21 cellular contexts compared by ENCODE assay signal in genomic region chr1:48177257-48177656, GRCh38. TPM values are rescaled to one million over a fixed set of nuclear protein-coding genes. Genes with fewer than 3 reads are reported as not detected.
DNase-seq lines count a peak whose midpoint lies in the region; ATAC-seq, FAIRE-seq and TF ChIP-seq lines count a peak whose summit lies in the region.
"Had no signal": no experiment of that assay in that cellular context is flagged by ENCODE, and none has a peak within 500 bp of the region (broad histone marks: within the 10 kb centered on the region; RNA-seq: fewer than 3 reads in every experiment).

No MANE protein-coding gene starts in this region.

- POLR2A ChIA-PET in HepG2 (lab: Yijun Ruan, JAX): no interaction called here
- POLR2A ChIA-PET in endothelial cell of umbilical vein (lab: Charles Lee): no interaction called here

- H3K36me3 ChIP-seq in HepG2 (replicated peaks in 1 of 2; ENCODE audit: control insufficient read depth in 1 of 2, insufficient read depth in 2 of 2, low read length in 2 of 2) (no peaks in the 10 kb centered on the region), right lobe of liver (no peaks in the 10 kb centered on the region), endothelial cell of umbilical vein (ENCODE audit: control insufficient read depth in 2 of 2, extremely low read depth in 1 of 2, insufficient read depth in 2 of 2, low read length in 2 of 2) (no peaks in the 10 kb centered on the region), spleen (no peaks in the 10 kb centered on the region)
- H3K36me3 ChIP-seq: BLaER1 treated with 17β-estradiol and CSF1 and Interleukin-3, amounts not matched to agents 10 nM and 100 nM; MG63 had no signal

- WGBS in HepG2 (ENCODE audit: low lambda C conversion rate): 39% methylated on average over 4 of the region's 4 CpGs
- 41% methylated on average over 4 of the region's 4 CpGs for WGBS in right lobe of liver (ENCODE audit: insufficient coverage, low coverage, low lambda C conversion rate, missing lambda C conversion rate)
- 27 to 35% (median 34%) methylated on average over 4 of the region's 4 CpGs for WGBS in spleen, 5 donors

- TF ChIP-seq EP300 in HepG2 (IDR thresholded peaks at IDR 0.05; ENCODE audit: low read depth in 2 of 2, low read length in 2 of 2) (no peak), HepG2 (CRISPR knock-in tag; IDR thresholded peaks at IDR 0.05; ENCODE audit: borderline replicate concordance) (no peak)

- 0 out of 2 replicates have a peak, but pooled peaks have one; percentile 7 for TF ChIP-seq CTCF in HepG2 (CRISPR knock-in tag; IDR thresholded peaks at IDR 0.05)
- TF ChIP-seq CTCF in right lobe of liver (IDR thresholded peaks at IDR 0.05): no peak
- no peak for TF ChIP-seq CTCF in endothelial cell of umbilical vein (IDR thresholded peaks at IDR 0.05; ENCODE audit: extremely low read depth in 1 of 2, insufficient read depth in 1 of 2, low read depth in 1 of 2, low read length in 2 of 2)
- TF ChIP-seq CTCF in spleen (IDR thresholded peaks at IDR 0.05 in 8 of 11, conservative IDR thresholded peaks at IDR 0.05 in 3 of 11): no peak

- BruUV-seq in HepG2 (replicated peaks; lab: Mats Ljungman, UMichigan): no TSS peak
- BruUV-seq in endothelial cell of umbilical vein (replicated peaks; lab: Mats Ljungman, UMichigan): no TSS peak

- dilution Hi-C loops in endothelial cell of umbilical vein (cut with MboI; ENCODE audit: extremely low pct_ligation_motif_present, low sequenced_read_pairs): no loop called here

- no peaks in the 10 kb centered on the region for H3K9me1 ChIP-seq in endothelial cell of umbilical vein (replicated peaks; ENCODE audit: control insufficient read depth, extremely low read depth, insufficient read depth, low read length)

- H3K27ac ChIP-seq in HepG2 (ENCODE audit: extremely low read length, insufficient read depth, low read length) (no peak overlapping the region), right lobe of liver (no peak overlapping the region), endothelial cell of umbilical vein (ENCODE audit: insufficient read depth, low read depth, low read length) (no peak overlapping the region), spleen (peak overlapping the region in 2 of 8 donors; percentile 3 to 12)
- H3K27ac ChIP-seq: BLaER1 treated with 17β-estradiol and CSF1 and Interleukin-3, amounts not matched to agents 10 nM and 100 nM; KMS-11; SK-N-MC had no signal

- FAIRE-seq in HepG2 (lab: Jason Lieb, UNC) (no peak), endothelial cell of umbilical vein (lab: Jason Lieb, UNC) (no peak)
- FAIRE-seq: A204.1 had no signal

- H3K9ac ChIP-seq in HepG2 (ENCODE audit: insufficient read depth, low read depth, low read length) (no peak overlapping the region), endothelial cell of umbilical vein (replicated peaks; ENCODE audit: extremely low read depth, insufficient read depth, low read length) (no peak overlapping the region)
- H3K9ac ChIP-seq: BLaER1 treated with 17β-estradiol and CSF1 and Interleukin-3, amounts not matched to agents 10 nM and 100 nM; KMS-11 had no signal

- H3K9me3 ChIP-seq in HepG2 (ENCODE audit: low read length) (no peaks in the 10 kb centered on the region), right lobe of liver (no peaks in the 10 kb centered on the region), endothelial cell of umbilical vein (replicated peaks; ENCODE audit: control insufficient read depth, insufficient read depth, low read length) (no peaks in the 10 kb centered on the region), spleen (no peaks in the 10 kb centered on the region)
- H3K9me3 ChIP-seq: MG63 had no signal

- H3K79me2 ChIP-seq in HepG2 (ENCODE audit: insufficient read depth, low read length) (no peaks in the 10 kb centered on the region), endothelial cell of umbilical vein (ENCODE audit: control insufficient read depth, insufficient read depth, low read length) (no peaks in the 10 kb centered on the region)

- no peak for TF ChIP-seq RAD21 in HepG2 (CRISPR knock-in tag; IDR thresholded peaks at IDR 0.05)

- H3K4me1 ChIP-seq in HepG2 (ENCODE audit: insufficient read depth, low read length) (no peaks in the 10 kb centered on the region), right lobe of liver (no peaks in the 10 kb centered on the region), endothelial cell of umbilical vein (ENCODE audit: control insufficient read depth, extremely low read depth, insufficient read depth, low read length) (no peaks in the 10 kb centered on the region), spleen (no peaks in the 10 kb centered on the region)

- TF ChIP-seq POLR2A in HepG2 (IDR thresholded peaks at IDR 0.05; ENCODE audit: insufficient read depth in 1 of 2, low read depth in 2 of 2, low read length in 2 of 2) (no peak), right lobe of liver (IDR thresholded peaks at IDR 0.05) (no peak), endothelial cell of umbilical vein (IDR thresholded peaks at IDR 0.05; ENCODE audit: low read depth, low read length) (no peak), spleen (IDR thresholded peaks at IDR 0.05) (no peak)

- intact Hi-C loops in HepG2 (cut with micrococcal nuclease; ENCODE audit: unreplicated experiment): no loop called here
- intact Hi-C loops in right lobe of liver (cut with DNase I): no loop called here
- intact Hi-C loops in endothelial cell of umbilical vein (cut with micrococcal nuclease): loop anchor here (1.0 kb wide), 1 partner anchor 59 kb away; no protein-coding TSS in a partner anchor
- intact Hi-C loops in spleen (cut with DNase I; ENCODE audit: low total_unique reads): no loop called here

- 0 out of 5 replicates have a peak, but pooled peaks cover 0 to 2% of the 10 kb centered on the region in 2 experiments for H3K27me3 ChIP-seq in HepG2 (ENCODE audit: control insufficient read depth in 1 of 2, insufficient read depth in 2 of 2, low read length in 2 of 2)
- no peaks in the 10 kb centered on the region for H3K27me3 ChIP-seq in right lobe of liver
- H3K27me3 ChIP-seq in endothelial cell of umbilical vein (ENCODE audit: control insufficient read depth in 2 of 2, insufficient read depth in 2 of 2, low read length in 2 of 2): no peaks in the 10 kb centered on the region
- peaks cover 0 to 8% (median 0%) of the 10 kb centered on the region in 7 donors for H3K27me3 ChIP-seq in spleen (replicated peaks in 1 of 7)
- H3K27me3 ChIP-seq: BLaER1 treated with 17β-estradiol and CSF1 and Interleukin-3, amounts not matched to agents 10 nM and 100 nM; MG63 had no signal

- H3K4me3 ChIP-seq in HepG2 (replicated peaks in 1 of 3; ENCODE audit: insufficient read depth in 1 of 3, low read depth in 2 of 3, low read length in 3 of 3) (no peak overlapping the region), right lobe of liver (no peak overlapping the region), endothelial cell of umbilical vein (replicated peaks in 1 of 3; ENCODE audit: insufficient read depth in 1 of 3, low read depth in 1 of 3, low read length in 3 of 3) (no peak overlapping the region), spleen (no peak overlapping the region)
- H3K4me3 ChIP-seq: BLaER1 treated with 17β-estradiol and CSF1 and Interleukin-3, amounts not matched to agents 10 nM and 100 nM; MG63; SK-N-MC had no signal

- in situ Hi-C loops in HepG2 (cut with HindIII; ENCODE audit: extremely low pct_ligation_motif_present, low pct_unique_long_range_greater_than_20kb): no loop called here
- in situ Hi-C loops in G401 (cut with HindIII; ENCODE audit: low sequenced_read_pairs): no loop called here

- CTCF ChIA-PET in HepG2 (lab: Yijun Ruan, JAX; ENCODE audit: low intra/inter-chr PET ratio, low total read pairs) (no interaction called here), endothelial cell of umbilical vein (lab: Charles Lee) (interaction anchor here (1.9 kb wide), 1 partner anchor 26 kb away, joined by 8 read pairs; no protein-coding TSS in a partner anchor)

- no peak for DNase-seq in HepG2 (ENCODE audit: low spot score)
- no peak for DNase-seq in right lobe of liver
- DNase-seq in UCSD-AML1 (lab: John Stamatoyannopoulos, UW; ENCODE audit: unreplicated experiment): peak; percentile 17
- peak; percentile 30 for DNase-seq in endothelial cell of umbilical vein (ENCODE audit: low read depth, low spot score)
- DNase-seq in spleen: peak; percentile 73
- DNase-seq in G401 (ENCODE audit: low spot score): no peak
- no peak for DNase-seq in superior temporal gyrus (ENCODE audit: extremely low spot score)
- no peak for DNase-seq in KG1 (lab: John Stamatoyannopoulos, UW)
- DNase-seq: DMS 273 treated with DMSO at 0.1 percent for 48 hours, HFFc6, MG63, NCI-H1105 treated with DMSO at 0.1 percent for 48 hours, NCI-H187, NCI-H345, NCI-H526 treated with DMSO at 0.1 percent for 48 hours had no signal

- no peaks in the 10 kb centered on the region for H4K20me1 ChIP-seq in HepG2 (ENCODE audit: insufficient read depth, low read length)
- no peaks in the 10 kb centered on the region for H4K20me1 ChIP-seq in endothelial cell of umbilical vein (replicated peaks; ENCODE audit: control insufficient read depth, extremely low read depth, insufficient read depth, low read length)
- H4K20me1 ChIP-seq: BLaER1 treated with 17β-estradiol and CSF1 and Interleukin-3, amounts not matched to agents 10 nM and 100 nM had no signal

- no peak for ATAC-seq in HepG2
- no peak for ATAC-seq in right lobe of liver
- ATAC-seq: Right ventricle myocardium inferior had no signal

- H2AFZ ChIP-seq in HepG2 (ENCODE audit: low read length): no peak overlapping the region
- no peak overlapping the region for H2AFZ ChIP-seq in endothelial cell of umbilical vein (ENCODE audit: low read depth, low read length)

- no peak overlapping the region for H3K4me2 ChIP-seq in HepG2 (ENCODE audit: low read depth, low read length)
- H3K4me2 ChIP-seq in endothelial cell of umbilical vein (ENCODE audit: insufficient read depth, low read length): no peak overlapping the region
- H3K4me2 ChIP-seq: BLaER1 treated with 17β-estradiol and CSF1 and Interleukin-3, amounts not matched to agents 10 nM and 100 nM; KMS-11 had no signal

RNA-seq across cellular contexts. Expression of gene SLC5A9, which starts 45.3 kb away (rescaled TPM):
- total RNA-seq in HepG2 (2016; rRNA removed; fragmentation: Illumina TruSeq; extraction: Trizol) (12.5 and 42.0 TPM in 2 replicates), right lobe of liver (10 to 100 TPM in 4 of 6 experiments, 1 to 10 TPM in 2; 8.5 to 16.9 (median 11.8) TPM), endothelial cell of umbilical vein (not detected in 2 replicates), spleen (1 to 10 TPM in 2 of 7 donors, under 1 TPM in 5; 0.51 to 2.1 (median 0.82) TPM)
- 5.6 and 7.3 TPM in 2 replicates for total RNA-seq in HepG2 (2016; cell fraction: cytosol; rRNA removed; fragmentation: Illumina TruSeq; extraction: Trizol; ENCODE audit: low read depth)
- total RNA-seq in HepG2 (2016; cell fraction: insoluble cytoplasmic fraction; rRNA removed; fragmentation: Illumina TruSeq; extraction: Trizol): 12.1 and 46.2 TPM in 2 replicates
- total RNA-seq in HepG2 (2016; cell fraction: membrane; rRNA removed; fragmentation: Illumina TruSeq; extraction: Trizol): 10.8 and 12.4 TPM in 2 replicates
- total RNA-seq in HepG2 (2016; cell fraction: nucleus; rRNA removed; fragmentation: Illumina TruSeq; extraction: Trizol): 48.7 and 58.9 TPM in 2 replicates
- polyA plus RNA-seq in HepG2 (2011; rRNA removed) (65.0 and 66.4 TPM in 2 replicates), endothelial cell of umbilical vein (not detected in 2 replicates), spleen (1 to 10 TPM in 2 of 3 donors, under 1 TPM in 1; 0.72 to 1.3 (median 1.3) TPM)
- polyA plus RNA-seq in HepG2 (2011; cell fraction: cytosol; rRNA removed): 31.0 and 34.1 TPM in 2 replicates
- 293 and 346 TPM in 2 replicates for polyA plus RNA-seq in HepG2 (2011; cell fraction: nucleus; rRNA removed)
- polyA plus RNA-seq in HepG2 (2012): 27.5 and 39.2 TPM in 2 replicates
- polyA plus RNA-seq in HepG2 (2016; cell fraction: cytosol; fragmentation: Illumina TruSeq; extraction: Trizol; ENCODE audit: low read depth): 4.2 and 4.7 TPM in 2 replicates
- 12.4 and 12.6 TPM in 2 replicates for polyA plus RNA-seq in HepG2 (2016; cell fraction: insoluble cytoplasmic fraction; fragmentation: Illumina TruSeq; extraction: Trizol; ENCODE audit: low read depth)
- polyA plus RNA-seq in HepG2 (2016; cell fraction: membrane; fragmentation: Illumina TruSeq; extraction: Trizol; ENCODE audit: low read depth): 6.8 and 9.0 TPM in 2 replicates
- polyA plus RNA-seq in HepG2 (2016; cell fraction: nucleus; fragmentation: Illumina TruSeq; extraction: Trizol; ENCODE audit: insufficient read depth, low read depth): 122 TPM in 2 replicates
- polyA minus RNA-seq in HepG2 (2011; rRNA and poly(A)+ RNA removed; ENCODE audit: low replicate concordance): 0.07 and 112 TPM in 2 replicates
- polyA minus RNA-seq in HepG2 (2011; cell fraction: cytosol; rRNA and poly(A)+ RNA removed): 12.0 and 15.6 TPM in 2 replicates
- polyA minus RNA-seq in HepG2 (2011; cell fraction: nucleus; rRNA and poly(A)+ RNA removed): 54.7 and 62.5 TPM in 2 replicates
- not detected in 2 replicates for polyA plus RNA-seq in endothelial cell of umbilical vein (2011; cell fraction: cytosol; rRNA removed)
- polyA plus RNA-seq in endothelial cell of umbilical vein (2011; cell fraction: nucleus; rRNA removed): not detected in 2 replicates
- polyA plus RNA-seq in endothelial cell of umbilical vein (2012): not detected in 2 replicates
- not detected in 2 replicates for polyA minus RNA-seq in endothelial cell of umbilical vein
- not detected for polyA minus RNA-seq in endothelial cell of umbilical vein (2011; cell fraction: cytosol; rRNA and poly(A)+ RNA removed)
- polyA minus RNA-seq in endothelial cell of umbilical vein (2011; cell fraction: nucleus; rRNA and poly(A)+ RNA removed): not detected in 2 replicates
- total RNA-seq in G401 (2014; rRNA removed; shearing (Covaris generic)): not detected in 2 replicates
- total RNA-seq: H4, HFFc6 had no signal

Comparison
In these comparisons a context has a peak if more than half of its experiments do, and no peak if none do; other contexts are left out.
1. DNase-seq: peak in UCSD-AML1 (single experiment), endothelial cell of umbilical vein (single experiment) and spleen (single experiment); none in HepG2 (single experiment), right lobe of liver (0 of 3), G401 (single experiment), superior temporal gyrus (single experiment) and KG1 (single experiment).